Comparison of ENCODE assay signal across 20 cellular contexts in the genomic region with DNA sequence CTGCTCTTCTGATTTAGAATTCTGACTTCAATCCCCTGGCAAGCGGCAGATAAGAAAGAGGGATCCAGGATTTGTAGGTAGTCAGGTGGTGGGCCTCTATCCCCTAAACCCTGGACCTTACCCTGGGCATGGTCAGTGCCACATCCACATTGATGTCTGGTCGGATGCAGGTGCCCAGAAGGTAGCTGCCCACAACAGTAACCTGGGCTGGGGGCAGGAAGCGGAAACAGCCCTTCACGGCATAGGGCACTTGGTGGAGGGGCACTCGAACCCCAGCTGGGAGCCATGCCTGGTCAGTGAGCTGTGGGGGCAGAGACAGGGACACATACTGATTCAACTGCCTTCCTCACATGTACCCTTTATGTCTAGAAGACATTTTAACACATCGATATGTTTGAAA. TPM values are rescaled to one million over a fixed set of nuclear protein-coding genes. Genes with fewer than 3 reads are reported as not detected.
DNase-seq lines count a peak whose midpoint lies in the region; ATAC-seq and TF ChIP-seq lines count a peak whose summit lies in the region.
"Had no signal": no experiment of that assay in that cellular context is flagged by ENCODE, and none has a peak within 500 bp of the region (broad histone marks: within the 10 kb centered on the region; RNA-seq: fewer than 3 reads in every experiment).

No MANE protein-coding gene starts in this region.

- H3K9me3 ChIP-seq in neural progenitor cell (ENCODE audit: low read depth), result no peaks in the 10 kb centered on the region
- no peaks in the 10 kb centered on the region for H3K9me3 ChIP-seq in aorta (ENCODE audit: control insufficient read depth, low read length)
- H3K9me3 ChIP-seq: HAP-1 had no signal

- H3K4me1 Mint-ChIP-seq in chondrocyte (ENCODE audit: low read depth) (peaks cover 30% of the 10 kb centered on the region), neural progenitor cell (peaks cover 12% of the 10 kb centered on the region)

- H3F3A ChIP-seq in neural progenitor cell (ENCODE audit: low read depth), result no peaks in the 10 kb centered on the region

- intact Hi-C loops in left ventricle myocardium superior (cut with micrococcal nuclease) (no loop called here), Right ventricle myocardium superior (cut with DNase I) (loop anchor here (10.0 kb wide), 2 partner anchors 95 to 185 kb away; no protein-coding TSS in a partner anchor), aorta (cut with DNase I) (loop anchor here in 1 of 2 donors (5.0 to 10.0 kb wide), 2 partner anchors 93 to 185 kb away; no protein-coding TSS in a partner anchor)

- H3K27me3 Mint-ChIP-seq in chondrocyte (ENCODE audit: low read depth), result no peaks in the 10 kb centered on the region
- peaks cover 3% of the 10 kb centered on the region for H3K27me3 Mint-ChIP-seq in neural progenitor cell (ENCODE audit: insufficient read depth, low read depth)

- WGBS in aorta, 2 donors, result 93 to 96% methylated on average over 6 of the region's 6 CpGs

- TF ChIP-seq CTCF in chondrocyte (IDR thresholded peaks at IDR 0.05) (no peak), neural progenitor cell (IDR thresholded peaks at IDR 0.05) (no peak)

- H3K4me3 Mint-ChIP-seq in chondrocyte (ENCODE audit: unreplicated experiment) (no peak overlapping the region), neural progenitor cell (peak overlapping the region; percentile 15)

- no peak overlapping the region for H2AFZ ChIP-seq in neural progenitor cell (replicated peaks)

- H3K27ac Mint-ChIP-seq in chondrocyte (ENCODE audit: unreplicated experiment), result peak overlapping the region; percentile 50
- no peak overlapping the region for H3K27ac Mint-ChIP-seq in neural progenitor cell

- H3K4me2 ChIP-seq in neural progenitor cell, result no peak overlapping the region
- H3K4me2 ChIP-seq: KMS-11 had no signal

- H3K4me3 ChIP-seq in neural progenitor cell (no peak overlapping the region), aorta (ENCODE audit: low read length in 2 of 2) (no peak overlapping the region)
- H3K4me3 ChIP-seq: HAP-1 had no signal

- H3K4me1 ChIP-seq in neural progenitor cell (peaks cover 3% of the 10 kb centered on the region), aorta (ENCODE audit: control insufficient read depth in 1 of 2, insufficient read depth in 2 of 2, low read length in 2 of 2) (peaks cover 0 to 2% of the 10 kb centered on the region in 2 donors)

- no peak overlapping the region for H3K9ac ChIP-seq in neural progenitor cell
- H3K9ac ChIP-seq: KMS-11 had no signal

- H3K36me3 ChIP-seq in neural progenitor cell, result no peaks in the 10 kb centered on the region
- H3K36me3 ChIP-seq in aorta (ENCODE audit: control insufficient read depth in 1 of 2, insufficient read depth in 2 of 2, low read length in 1 of 2), result peaks cover 3 to 18% of the 10 kb centered on the region in 2 donors

- no peaks in the 10 kb centered on the region for H3K27me3 ChIP-seq in neural progenitor cell
- no peaks in the 10 kb centered on the region for H3K27me3 ChIP-seq in aorta (ENCODE audit: control insufficient read depth in 1 of 2, insufficient read depth in 2 of 2, low read length in 1 of 2)

- H3K27ac ChIP-seq in neural progenitor cell (no peak overlapping the region), aorta (ENCODE audit: low read depth in 1 of 2, low read length in 2 of 2) (no peak overlapping the region)
- H3K27ac ChIP-seq: KMS-11 had no signal

- H3K79me2 ChIP-seq in neural progenitor cell (ENCODE audit: low read depth), result peaks cover 27% of the 10 kb centered on the region

- H4K20me1 ChIP-seq in neural progenitor cell (ENCODE audit: low read depth), result no peaks in the 10 kb centered on the region

- H3K9me3 Mint-ChIP-seq in chondrocyte (ENCODE audit: low read depth) (no peaks in the 10 kb centered on the region), neural progenitor cell (no peaks in the 10 kb centered on the region)

- DNase-seq in left ventricle myocardium superior, result peak; percentile 2
- DNase-seq in Right ventricle myocardium superior, result no peak
- peak; percentile 59 for DNase-seq in chondrocyte (ENCODE audit: low spot score)
- no peak for DNase-seq in neural progenitor cell (ENCODE audit: low spot score)
- peak; percentile 18 to 49 for DNase-seq in aorta
- DNase-seq in HuH-7.5 (ENCODE audit: low spot score), result no peak
- no peak for DNase-seq in AG08396 (ENCODE audit: low spot score)
- DNase-seq: ACHN, AML-193, COR-L47, NCI-H1048, NCI-H1436, NCI-H1930, NCI-H226, NCI-H524, NCI-H82, OCI-M1 had no signal

- ATAC-seq in left ventricle myocardium superior, result no peak
- no peak for ATAC-seq in Right ventricle myocardium superior (ENCODE audit: poor library complexity)
- ATAC-seq in aorta (ENCODE audit: low FRiP score), result no peak

- H3K36me3 Mint-ChIP-seq in chondrocyte (ENCODE audit: low read depth) (peaks cover 31% of the 10 kb centered on the region), neural progenitor cell (peaks cover 3% of the 10 kb centered on the region)

RNA-seq across cellular contexts. Expression of gene NOL6, which starts 3.8 kb away (rescaled TPM):
- 12.7 TPM for total RNA-seq in left ventricle myocardium superior
- 13.0 TPM for total RNA-seq in Right ventricle myocardium superior
- 30.4 to 48.1 TPM (median 31.1 TPM) in 3 replicates for total RNA-seq in chondrocyte
- 9.2 and 16.9 TPM in 2 replicates for total RNA-seq in neural progenitor cell (ENCODE audit: low replicate concordance)
- 10 to 100 TPM; 20.2 to 24.3 TPM for total RNA-seq in aorta
- polyA plus RNA-seq in aorta, result 10 to 100 TPM in 1 of 2 donors, 1 to 10 TPM in 1; 5.9 to 26.5 TPM

RNA-seq across cellular contexts. Expression of gene AQP3, which starts 22.5 kb away (rescaled TPM):
- total RNA-seq in left ventricle myocardium superior, result 14.8 TPM
- total RNA-seq in Right ventricle myocardium superior, result 16.3 TPM
- 3.6 to 4.0 TPM (median 3.6 TPM) in 3 replicates for total RNA-seq in chondrocyte
- total RNA-seq in neural progenitor cell (ENCODE audit: low replicate concordance), result 0.45 and 0.90 TPM in 2 replicates
- 1 to 10 TPM; 2.8 to 6.0 TPM for total RNA-seq in aorta
- 1 to 10 TPM; 2.8 to 9.3 TPM for polyA plus RNA-seq in aorta

RNA-seq across cellular contexts. Expression of gene ANKRD18B, which starts 54.2 kb away (rescaled TPM):
- total RNA-seq in left ventricle myocardium superior (0.89 TPM), Right ventricle myocardium superior (not detected), chondrocyte (1.4 to 2.3 TPM (median 2.2 TPM) in 3 replicates), neural progenitor cell (ENCODE audit: low replicate concordance) (10.3 and 14.7 TPM in 2 replicates), aorta (not detected)
- polyA plus RNA-seq in aorta, result not detected
- total RNA-seq: HT-29 had no signal

Comparison
In these comparisons a context has a peak if more than half of its experiments do, and no peak if none do; other contexts are left out.
1. DNase-seq: peak in left ventricle myocardium superior (single experiment), chondrocyte (single experiment) and aorta (2 of 2); none in Right ventricle myocardium superior (single experiment), neural progenitor cell (single experiment), HuH-7.5 (single experiment) and AG08396 (single experiment).